Comparison of ENCODE assay signal across 8 cellular contexts in genomic region chr1:67683736-67684525, GRCh38. TPM values are rescaled to one million over a fixed set of nuclear protein-coding genes. Genes with fewer than 3 reads are reported as not detected.
DNase-seq lines count a peak whose midpoint lies in the region; ATAC-seq and TF ChIP-seq lines count a peak whose summit lies in the region.

No MANE protein-coding gene starts in this region.

- DNase-seq in RWPE1 (ENCODE audit: low spot score) (peak; percentile 20), NCI-H1417 treated with DMSO at 0.1 percent for 48 hours (lab: John Stamatoyannopoulos, UW) (no peak), NCI-H146 (lab: John Stamatoyannopoulos, UW) (no peak)

- no peak for ATAC-seq in HG02678 (IDR thresholded peaks at IDR 0.05; ENCODE audit: unreplicated experiment)

- peak overlapping the region; percentile 6 to 100 (median 97) for H3K27ac Mint-ChIP-seq in brain

- no peaks in the 10 kb centered on the region for H3K36me3 ChIP-seq in stomach smooth muscle (ENCODE audit: control insufficient read depth in 2 of 2, insufficient read depth in 2 of 2, low read length in 2 of 2)

- POLR2A ChIA-PET in RWPE1 (lab: Yijun Ruan, JAX; ENCODE audit: low non-redundant PET) = interaction anchor here (1.1 to 3.4 kb wide), 2 partner anchors 11 to 112 kb away, joined by 3 to 33 read pairs; no protein-coding TSS in a partner anchor

- H3K9ac ChIP-seq in stomach smooth muscle (ENCODE audit: low read length in 2 of 2) = no peak overlapping the region

- H3K4me3 Mint-ChIP-seq in brain = peak overlapping the region; percentile 88 to 99 (median 95)

- H3K27ac ChIP-seq in RWPE1 = peak overlapping the region; percentile 100
- peak overlapping the region; percentile 38 for H3K27ac ChIP-seq in stomach smooth muscle (ENCODE audit: low read length)

- TF ChIP-seq CTCF in RWPE1 (conservative IDR thresholded peaks at IDR 0.05; ENCODE audit: low read depth) = no peak
- no peak for TF ChIP-seq CTCF in brain (conservative IDR thresholded peaks at IDR 0.05)

- peaks cover 45% of the 10 kb centered on the region for H3K4me1 ChIP-seq in mononuclear cell (ENCODE audit: insufficient read depth, low read length)
- peaks cover 9% of the 10 kb centered on the region for H3K4me1 ChIP-seq in stomach smooth muscle (ENCODE audit: control insufficient read depth, insufficient read depth, low read length)

- H3K36me3 Mint-ChIP-seq in brain = peaks cover 22% of the 10 kb centered on the region

- CTCF ChIA-PET in RWPE1 (lab: Yijun Ruan, JAX) = interaction anchor here (1.6 kb wide), 1 partner anchor 149 kb away, joined by 6 read pairs; no protein-coding TSS in a partner anchor

- H3K4me3 ChIP-seq in GM08714 (ENCODE audit: low read length) = peak overlapping the region; percentile 20; the same call in 1 of the 2 replicates
- H3K4me3 ChIP-seq in mononuclear cell (ENCODE audit: low read length) = peak overlapping the region; percentile 30
- peak overlapping the region; percentile 41 to 89 for H3K4me3 ChIP-seq in stomach smooth muscle (ENCODE audit: low read length in 2 of 2)

- H3K9me3 ChIP-seq in mononuclear cell (ENCODE audit: low read depth, low read length) = no peaks in the 10 kb centered on the region
- no peaks in the 10 kb centered on the region for H3K9me3 ChIP-seq in stomach smooth muscle (ENCODE audit: control insufficient read depth in 2 of 2, low read length in 2 of 2)

- H3K27me3 ChIP-seq in mononuclear cell (ENCODE audit: insufficient read depth, low read length) = no peaks in the 10 kb centered on the region
- no peaks in the 10 kb centered on the region for H3K27me3 ChIP-seq in stomach smooth muscle (ENCODE audit: control insufficient read depth in 1 of 2, insufficient read depth in 2 of 2, low read length in 2 of 2)

- H3K9me3 Mint-ChIP-seq in brain = no peaks in the 10 kb centered on the region

- peaks cover 18% of the 10 kb centered on the region for H3K27me3 Mint-ChIP-seq in brain

- peaks cover 41% of the 10 kb centered on the region for H3K4me1 Mint-ChIP-seq in brain

RNA-seq across cellular contexts. Expression of gene GADD45A, which starts 1.1 kb away (rescaled TPM):
- polyA plus RNA-seq in brain (ENCODE audit: insufficient read depth, low read depth, low replicate concordance) = 33.2 TPM
- 38.1 TPM for total RNA-seq in mononuclear cell
